Comparison of ENCODE assay signal across 1 cellular context in the genomic region with DNA sequence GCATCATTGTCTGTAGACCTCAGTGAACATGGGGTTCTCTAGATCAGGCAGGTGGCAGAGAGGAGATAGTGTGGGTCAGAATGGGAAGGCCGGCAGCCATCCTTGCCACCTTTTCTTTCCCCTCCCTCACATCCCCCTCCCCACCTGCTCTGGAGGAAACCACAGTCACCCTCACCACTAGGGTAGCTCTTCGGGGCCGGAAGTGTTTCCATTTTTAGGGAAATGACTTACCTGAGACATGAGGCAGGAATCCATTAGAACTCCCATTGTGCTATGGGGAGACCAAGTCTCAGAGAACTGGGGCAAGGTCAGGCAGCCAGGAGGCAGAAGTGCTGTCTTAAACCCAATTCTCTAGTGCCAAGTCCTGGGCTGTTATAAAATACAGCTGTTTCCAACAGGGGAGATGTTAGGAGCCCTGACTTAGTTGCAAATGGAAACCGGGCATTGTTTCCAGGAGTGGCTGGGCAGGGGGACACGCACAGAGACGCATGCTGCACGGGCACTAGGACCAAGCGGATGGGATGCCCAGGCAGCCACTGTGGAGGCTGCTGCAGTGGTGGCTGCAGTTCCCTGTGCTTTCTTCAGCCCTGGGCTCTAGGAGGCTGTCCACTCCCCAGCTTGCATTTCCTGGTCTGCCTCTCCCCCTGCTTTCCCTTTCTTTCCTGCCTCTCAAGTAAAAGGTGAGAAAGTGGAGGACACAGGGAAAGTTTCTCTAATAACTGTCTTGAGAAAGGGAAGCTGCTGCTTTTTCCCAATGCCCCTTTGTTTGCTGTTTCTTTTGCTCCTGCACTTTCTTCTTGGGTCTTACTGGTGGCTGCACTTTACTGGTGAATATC.
TF ChIP-seq lines count a peak whose summit lies in the region.

No MANE protein-coding gene starts in this region.

TF ChIP-seq in neural cell, 6 proteins besides CTCF, POLR2A, EP300 and RAD21 (continued from another document):
- TF ChIP-seq, protein P1, sequence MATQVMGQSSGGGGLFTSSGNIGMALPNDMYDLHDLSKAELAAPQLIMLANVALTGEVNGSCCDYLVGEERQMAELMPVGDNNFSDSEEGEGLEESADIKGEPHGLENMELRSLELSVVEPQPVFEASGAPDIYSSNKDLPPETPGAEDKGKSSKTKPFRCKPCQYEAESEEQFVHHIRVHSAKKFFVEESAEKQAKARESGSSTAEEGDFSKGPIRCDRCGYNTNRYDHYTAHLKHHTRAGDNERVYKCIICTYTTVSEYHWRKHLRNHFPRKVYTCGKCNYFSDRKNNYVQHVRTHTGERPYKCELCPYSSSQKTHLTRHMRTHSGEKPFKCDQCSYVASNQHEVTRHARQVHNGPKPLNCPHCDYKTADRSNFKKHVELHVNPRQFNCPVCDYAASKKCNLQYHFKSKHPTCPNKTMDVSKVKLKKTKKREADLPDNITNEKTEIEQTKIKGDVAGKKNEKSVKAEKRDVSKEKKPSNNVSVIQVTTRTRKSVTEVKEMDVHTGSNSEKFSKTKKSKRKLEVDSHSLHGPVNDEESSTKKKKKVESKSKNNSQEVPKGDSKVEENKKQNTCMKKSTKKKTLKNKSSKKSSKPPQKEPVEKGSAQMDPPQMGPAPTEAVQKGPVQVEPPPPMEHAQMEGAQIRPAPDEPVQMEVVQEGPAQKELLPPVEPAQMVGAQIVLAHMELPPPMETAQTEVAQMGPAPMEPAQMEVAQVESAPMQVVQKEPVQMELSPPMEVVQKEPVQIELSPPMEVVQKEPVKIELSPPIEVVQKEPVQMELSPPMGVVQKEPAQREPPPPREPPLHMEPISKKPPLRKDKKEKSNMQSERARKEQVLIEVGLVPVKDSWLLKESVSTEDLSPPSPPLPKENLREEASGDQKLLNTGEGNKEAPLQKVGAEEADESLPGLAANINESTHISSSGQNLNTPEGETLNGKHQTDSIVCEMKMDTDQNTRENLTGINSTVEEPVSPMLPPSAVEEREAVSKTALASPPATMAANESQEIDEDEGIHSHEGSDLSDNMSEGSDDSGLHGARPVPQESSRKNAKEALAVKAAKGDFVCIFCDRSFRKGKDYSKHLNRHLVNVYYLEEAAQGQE (IDR thresholded peaks at IDR 0.05; ENCODE audit: borderline replicate concordance) = no peak
- TF ChIP-seq TAF1 (IDR thresholded peaks at IDR 0.05; ENCODE audit: low read depth) (no peak), POLR2AphosphoS5 (IDR thresholded peaks at IDR 0.05) (no peak), SMC3 (conservative IDR thresholded peaks at IDR 0.05; ENCODE audit: poor library complexity) (peak; percentile 51), MXI1 (conservative IDR thresholded peaks at IDR 0.05; ENCODE audit: poor library complexity, severe bottlenecking) (peak; percentile 40)
